Comparison of ENCODE assay signal across 19 cellular contexts in the genomic region with DNA sequence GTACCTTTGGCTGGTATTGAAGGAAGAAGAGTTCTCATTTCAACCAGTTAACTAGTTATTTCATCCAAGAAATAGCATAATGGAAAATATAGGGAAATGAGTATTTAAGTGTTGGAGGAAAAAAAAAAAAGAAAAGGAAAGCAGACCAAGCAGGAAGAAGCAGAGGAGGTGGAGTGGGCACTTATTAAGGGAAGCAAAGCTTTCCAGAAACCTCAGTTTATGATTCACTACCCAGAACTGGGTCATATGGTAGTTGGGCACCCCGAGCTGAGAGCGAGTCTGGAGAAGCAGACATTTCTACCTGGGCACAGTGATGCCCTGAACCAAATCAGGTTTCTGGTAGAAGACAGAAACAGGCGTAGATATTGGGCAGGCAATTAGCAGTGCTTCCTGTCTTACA.
"Had no signal": no experiment of that assay in that cellular context is flagged by ENCODE, and none has a peak within 500 bp of the region (broad histone marks: within the 10 kb centered on the region; RNA-seq: fewer than 3 reads in every experiment).

No MANE protein-coding gene starts in this region.

- ATAC-seq: effector memory CD8-positive, alpha-beta T cell; left lobe of liver; natural killer cell; pancreas; right lobe of liver had no signal

- H3K36me3 ChIP-seq: esophagus squamous epithelium, pancreas, right lobe of liver, transverse colon, vagina had no signal

- H3K9me3 ChIP-seq: esophagus squamous epithelium, pancreas, right lobe of liver, transverse colon, vagina had no signal

- H3K9me3 Mint-ChIP-seq: effector memory CD8-positive, alpha-beta T cell; memory B cell; natural killer cell had no signal

- H3K27me3 Mint-ChIP-seq: memory B cell had no signal

- H3K27ac Mint-ChIP-seq: effector memory CD8-positive, alpha-beta T cell; memory B cell; natural killer cell had no signal

- DNase-seq: dermis blood vessel endothelial cell; effector memory CD8-positive, alpha-beta T cell; erythroblast; esophagus squamous epithelium; natural killer cell; occipital lobe; pancreas; right lobe of liver; small intestine; stimulated activated CD4-positive, alpha-beta T cell treated with anti-CD3 and anti-CD28 coated beads, Interleukin-12 subunit alpha, Interleukin-12 subunit beta, amount 100 ng/mL, for 4 hours; stimulated activated CD4-positive, alpha-beta T cell treated with anti-CD3 and anti-CD28 coated beads, Interleukin-1b, Interleukin-23, amount 100 ng/mL, for 48 hours; stimulated activated CD4-positive, alpha-beta T cell treated with anti-CD3 and anti-CD28 coated beads, Interleukin-4, amount 100 ng/mL, for 1 hour; stimulated activated CD8-positive, alpha-beta memory T cell treated with anti-CD3 and anti-CD28 coated beads, Interleukin-4, amount 100 ng/mL, for 48 hours; stimulated activated naive CD4-positive, alpha-beta T cell treated with Interleukin-2 at 50 U/mL for 16 hours; transverse colon had no signal

- H3K27ac ChIP-seq: esophagus squamous epithelium, pancreas, right lobe of liver, transverse colon, vagina had no signal

- H3K4me3 ChIP-seq: esophagus squamous epithelium, lung, pancreas, right lobe of liver, transverse colon, vagina had no signal

- H3K36me3 Mint-ChIP-seq: memory B cell, natural killer cell had no signal

- H3K4me3 Mint-ChIP-seq: effector memory CD8-positive, alpha-beta T cell; memory B cell; natural killer cell had no signal

- H3K27me3 ChIP-seq: esophagus squamous epithelium, pancreas, right lobe of liver, transverse colon, vagina had no signal

- H3K4me1 ChIP-seq: pancreas, right lobe of liver, vagina had no signal
